17 cellular contexts compared by ENCODE assay signal in genomic region chr1:169126335-169126734, GRCh38.
"Had no signal": no experiment of that assay in that cellular context is flagged by ENCODE, and none has a peak within 500 bp of the region (broad histone marks: within the 10 kb centered on the region; RNA-seq: fewer than 3 reads in every experiment).

No MANE protein-coding gene starts in this region.

- ATAC-seq: left ventricle myocardium superior; lower lobe of right lung; natural killer cell; stimulated activated naive B cell treated with anti-CD40 and anti-IgM and Interleukin-4, amounts not matched to agents 10 μg/mL and 1 μg/mL and 100 μg/mL, for 72 hours; stimulated activated naive CD8-positive, alpha-beta T cell treated with anti-CD3 and anti-CD28 coated beads, Interleukin-15, amount 100 ng/mL, for 72 hours had no signal

- H3K27me3 ChIP-seq: colonic mucosa, esophagus squamous epithelium, ovary, tibial artery had no signal

- DNase-seq: colonic mucosa; effector memory CD4-positive, alpha-beta T cell; esophagus squamous epithelium; foreskin melanocyte; left ventricle myocardium superior; lower lobe of right lung; natural killer cell; occipital lobe; ovary; stimulated activated CD4-positive, alpha-beta T cell treated with anti-CD3 and anti-CD28 coated beads, Interleukin-15, amount 100 ng/mL, for 24 hours; stimulated activated CD4-positive, alpha-beta T cell treated with anti-CD3 and anti-CD28 coated beads, Interleukin-2, amount 100 ng/mL, for 48 hours; stimulated activated naive B cell treated with anti-CD40 and anti-IgM and Interleukin-4, amounts not matched to agents 10 μg/mL and 1 μg/mL and 100 μg/mL, for 72 hours; stimulated activated naive CD8-positive, alpha-beta T cell treated with anti-CD3 and anti-CD28 coated beads, Interleukin-15, amount 100 ng/mL, for 72 hours; tibial artery had no signal

- H3K9me3 ChIP-seq: colonic mucosa, esophagus squamous epithelium, lower lobe of right lung, ovary, tibial artery had no signal

- H3K4me3 ChIP-seq: colonic mucosa, esophagus squamous epithelium, lower lobe of right lung, ovary, skin epidermis, tibial artery had no signal

- H3K36me3 ChIP-seq: ovary had no signal

- H3K4me1 ChIP-seq: colonic mucosa had no signal

- FAIRE-seq: endothelial cell of umbilical vein, keratinocyte had no signal

- H3K27ac ChIP-seq: colonic mucosa, esophagus squamous epithelium, lower lobe of right lung, ovary, skin epidermis, tibial artery had no signal
